17 cellular contexts compared by ENCODE assay signal in the genomic region with DNA sequence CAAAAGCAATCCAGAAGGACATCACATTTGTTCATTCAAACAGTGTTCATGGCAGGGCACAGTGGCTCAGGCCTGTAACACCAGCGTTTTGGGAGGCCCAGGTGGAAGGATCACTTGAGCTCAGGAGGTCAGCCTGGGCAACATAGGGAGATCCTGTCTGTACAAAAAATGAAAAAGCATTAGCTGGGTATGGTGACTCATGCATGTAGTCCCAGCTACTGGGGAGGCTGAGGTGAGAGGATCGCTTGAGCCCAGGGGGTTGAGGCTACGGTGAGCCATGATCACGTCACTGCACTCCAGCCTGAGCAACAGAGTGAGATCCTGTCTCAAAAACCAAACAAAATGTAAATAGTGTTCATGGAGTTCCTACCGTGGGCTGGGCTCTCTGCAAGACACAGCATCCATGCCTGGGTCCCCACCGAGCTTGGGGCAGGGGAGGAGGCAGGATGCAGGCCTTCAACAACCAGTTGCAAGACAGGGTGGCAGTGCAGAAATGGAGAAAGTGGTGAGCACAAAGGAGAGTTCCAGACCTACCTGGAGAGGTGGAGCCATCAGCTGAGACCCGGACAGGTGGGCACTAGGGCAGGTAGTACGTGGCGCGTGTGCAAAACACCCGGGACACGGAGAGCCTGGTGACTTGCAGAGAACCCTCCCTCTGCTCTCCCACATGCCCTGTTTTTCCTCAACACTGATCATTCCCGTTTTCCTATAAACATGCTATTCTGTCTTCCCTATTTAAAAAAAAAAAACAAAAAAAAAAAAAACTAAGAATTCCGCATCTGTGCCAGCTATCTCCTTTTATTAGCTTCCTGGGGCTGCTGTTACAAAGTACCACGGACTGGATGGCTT.
A peak's percentile ranks its signal among the peaks of the same experiment; 100 is the strongest.
DNase-seq lines count a peak whose midpoint lies in the region; ATAC-seq, FAIRE-seq and TF ChIP-seq lines count a peak whose summit lies in the region.
"Had no signal": no experiment of that assay in that cellular context is flagged by ENCODE, and none has a peak within 500 bp of the region (broad histone marks: within the 10 kb centered on the region; RNA-seq: fewer than 3 reads in every experiment).

No MANE protein-coding gene starts in this region.

- H3K4me3 Mint-ChIP-seq in mesothelial cell of epicardium = no peak overlapping the region

- BruUV-seq in K562 (replicated peaks; lab: Mats Ljungman, UMichigan) = no TSS peak

- no peaks in the 10 kb centered on the region for H3K27me3 Mint-ChIP-seq in mesothelial cell of epicardium (ENCODE audit: low read depth)

- H3K9me1 ChIP-seq in K562 (ENCODE audit: control insufficient read depth, insufficient read depth, low read length) = no peaks in the 10 kb centered on the region

- peaks cover 20% of the 10 kb centered on the region for H3K4me1 Mint-ChIP-seq in mesothelial cell of epicardium

- FAIRE-seq in A549 (lab: Jason Lieb, UNC) (no peak), K562 (lab: Jason Lieb, UNC) (no peak)
- FAIRE-seq: GM12891, pancreas had no signal

- H3K9me3 ChIP-seq in A549 (no peaks in the 10 kb centered on the region), K562 (replicated peaks; ENCODE audit: control insufficient read depth, insufficient read depth, low read depth, low read length) (no peaks in the 10 kb centered on the region), osteoblast (ENCODE audit: low read depth, low read length) (no peaks in the 10 kb centered on the region)
- H3K9me3 ChIP-seq: BLaER1 treated with 17β-estradiol and CSF1 and Interleukin-3, amounts not matched to agents 10 nM and 100 nM; pancreas had no signal

- H3K79me2 ChIP-seq in K562 (ENCODE audit: control insufficient read depth, insufficient read depth, low read length) = no peaks in the 10 kb centered on the region
- no peaks in the 10 kb centered on the region for H3K79me2 ChIP-seq in osteoblast (ENCODE audit: insufficient read depth, low read length)

- H3K27me3 ChIP-seq in K562 (ENCODE audit: control insufficient read depth in 2 of 2, insufficient read depth in 2 of 2, low read length in 2 of 2) (no peaks in the 10 kb centered on the region), osteoblast (ENCODE audit: insufficient read depth, low read length) (no peaks in the 10 kb centered on the region)
- H3K27me3 ChIP-seq: BLaER1 treated with 17β-estradiol and CSF1 and Interleukin-3, amounts not matched to agents 10 nM and 100 nM; pancreas had no signal

- ATAC-seq in A549 (no peak), K562 (no peak)
- ATAC-seq: pancreas had no signal

- no peaks in the 10 kb centered on the region for H3K9me3 Mint-ChIP-seq in mesothelial cell of epicardium

- TF ChIP-seq EP300 in A549 (IDR thresholded peaks at IDR 0.05) = no peak
- no peak for TF ChIP-seq EP300 in K562 (IDR thresholded peaks at IDR 0.05; ENCODE audit: low read length)

- peaks cover 27% of the 10 kb centered on the region for H3K4me1 ChIP-seq in A549
- H3K4me1 ChIP-seq in K562 (replicated peaks in 1 of 2; ENCODE audit: control insufficient read depth in 2 of 2, insufficient read depth in 2 of 2, low read length in 2 of 2) = peaks cover 8 to 19% of the 10 kb centered on the region in 2 experiments; a peak in 4 of 5 replicates
- peaks cover 33% of the 10 kb centered on the region for H3K4me1 ChIP-seq in osteoblast (ENCODE audit: insufficient read depth, low read length)

- no peaks in the 10 kb centered on the region for H3K36me3 Mint-ChIP-seq in mesothelial cell of epicardium

- no peak overlapping the region for H3K4me2 ChIP-seq in A549
- H3K4me2 ChIP-seq in K562 (ENCODE audit: insufficient read depth, low read length) = no peak overlapping the region
- H3K4me2 ChIP-seq in osteoblast (ENCODE audit: insufficient read depth, low read length) = no peak overlapping the region

- WGBS in A549 (ENCODE audit: missing lambda C conversion rate) = 89% methylated on average over 15 of the region's 15 CpGs
- WGBS in K562 (ENCODE audit: insufficient coverage, low coverage, missing lambda C conversion rate) = 56% methylated on average over 15 of the region's 15 CpGs

- H3K27ac ChIP-seq in A549 = peak overlapping the region; percentile 60 to 78; a peak in 5 of 6 replicates
- no peak overlapping the region for H3K27ac ChIP-seq in K562 (ENCODE audit: extremely low read depth, low read depth, low read length)
- peak overlapping the region; percentile 97 for H3K27ac ChIP-seq in osteoblast (ENCODE audit: low read depth, low read length)

- CTCF ChIA-PET in A549 (lab: Yijun Ruan, JAX) = interaction anchor here (0.9 to 1.6 kb wide), 6 partner anchors 11 to 503 kb away, joined by 3 to 5 read pairs (median 4); no protein-coding TSS in a partner anchor
- CTCF ChIA-PET in K562 (lab: Yijun Ruan, JAX; ENCODE audit: low intra/inter-chr PET ratio) = no interaction called here

- H2AFZ ChIP-seq in K562 (ENCODE audit: low read depth, low read length) (no peak overlapping the region), osteoblast (ENCODE audit: low read length) (peak overlapping the region; percentile 5)

- TF ChIP-seq POLR2A in A549 (IDR thresholded peaks at IDR 0.05; ENCODE audit: low read length) (no peak), K562 (conservative IDR thresholded peaks at IDR 0.05) (no peak)

- POLR2A ChIA-PET in A549 (lab: Yijun Ruan, JAX) (interaction anchor here (0.6 kb wide), 1 partner anchor 380 kb away, joined by 3 read pairs; a partner anchor contains a TSS), K562 (lab: Yijun Ruan, JAX) (interaction anchor here (1.4 to 2.1 kb wide), 2 partner anchors 14 to 26 kb away, joined by 3 to 8 read pairs; no protein-coding TSS in a partner anchor)

- intact Hi-C loops in K562 (cut with micrococcal nuclease) = no loop called here

- H3K36me3 ChIP-seq in K562 (ENCODE audit: control insufficient read depth, insufficient read depth, low read length) (no peaks in the 10 kb centered on the region), osteoblast (ENCODE audit: insufficient read depth, low read length) (no peaks in the 10 kb centered on the region)
- H3K36me3 ChIP-seq: BLaER1 treated with 17β-estradiol and CSF1 and Interleukin-3, amounts not matched to agents 10 nM and 100 nM; pancreas had no signal

- no peak overlapping the region for H3K27ac Mint-ChIP-seq in mesothelial cell of epicardium

- H4K20me1 ChIP-seq in K562 (replicated peaks; ENCODE audit: control insufficient read depth, insufficient read depth, low read length) = no peaks in the 10 kb centered on the region
- no peaks in the 10 kb centered on the region for H4K20me1 ChIP-seq in osteoblast (ENCODE audit: insufficient read depth, low read length)
- H4K20me1 ChIP-seq: BLaER1 treated with 17β-estradiol and CSF1 and Interleukin-3, amounts not matched to agents 10 nM and 100 nM had no signal

- no peak for TF ChIP-seq CTCF in A549 (IDR thresholded peaks at IDR 0.05)
- no peak for TF ChIP-seq CTCF in K562 (IDR thresholded peaks at IDR 0.05 in 2 of 3, conservative IDR thresholded peaks at IDR 0.05 in 1 of 3; ENCODE audit: insufficient read depth in 2 of 3, low read depth in 1 of 3, low read length in 3 of 3)
- TF ChIP-seq CTCF in osteoblast (IDR thresholded peaks at IDR 0.05; ENCODE audit: extremely low read depth, low read depth, low read length) = no peak
- no peak for TF ChIP-seq CTCF in mesothelial cell of epicardium (IDR thresholded peaks at IDR 0.05; ENCODE audit: unreplicated experiment)

- in situ Hi-C loops in K562 (cut with MboI) = no loop called here

- no peak overlapping the region for H3K4me3 ChIP-seq in A549
- no peak overlapping the region for H3K4me3 ChIP-seq in K562
- H3K4me3 ChIP-seq in osteoblast (ENCODE audit: insufficient read depth, low read length) = no peak overlapping the region
- H3K4me3 ChIP-seq: BLaER1 treated with 17β-estradiol and CSF1 and Interleukin-3, amounts not matched to agents 10 nM and 100 nM; lung; pancreas had no signal

- TF ChIP-seq RAD21 in A549 (conservative IDR thresholded peaks at IDR 0.05 in 1 of 2, IDR thresholded peaks at IDR 0.05 in 1 of 2) (no peak), K562 (CRISPR knock-in tag; conservative IDR thresholded peaks at IDR 0.05 in 1 of 2, IDR thresholded peaks at IDR 0.05 in 1 of 2) (no peak)

- DNase-seq in A549 (ENCODE audit: low read depth in 1 of 2, low spot score in 1 of 2) = no peak
- DNase-seq in ELR (ENCODE audit: low read depth) = peak; percentile 42
- no peak for DNase-seq in K562 (ENCODE audit: extremely low read depth in 1 of 4, low spot score in 3 of 4)
- DNase-seq in osteoblast (ENCODE audit: insufficient read length, low spot score, missing footprints) = no peak
- DNase-seq in mesothelial cell of epicardium (ENCODE audit: low spot score in 2 of 2, unreplicated experiment in 2 of 2) = no peak
- no peak for DNase-seq in NCI-H524 treated with DMSO at 0.1 percent for 48 hours (lab: John Stamatoyannopoulos, UW)
- no peak for DNase-seq in GM19240 (ENCODE audit: insufficient read length, low spot score)
- DNase-seq in NCI-H128 (lab: John Stamatoyannopoulos, UW; ENCODE audit: unreplicated experiment) = no peak
- DNase-seq: DND-41, KG1, NCI-H146, NCI-H526, pancreas, RPMI8226 had no signal

- 0 out of 4 replicates have a peak overlapping the region, but pooled peaks of 1 of the 2 experiments have one; percentile 4 for H3K9ac ChIP-seq in K562 (ENCODE audit: insufficient read depth in 1 of 2, low read depth in 2 of 2, low read length in 2 of 2)
- H3K9ac ChIP-seq: BLaER1 treated with 17β-estradiol and CSF1 and Interleukin-3, amounts not matched to agents 10 nM and 100 nM had no signal

TF ChIP-seq in A549, 52 proteins besides CTCF, POLR2A, EP300 and RAD21 (continues in another document):
- TF ChIP-seq NR3C1 (IDR thresholded peaks at IDR 0.05) (no peak), ZSCAN20 (CRISPR knock-in tag; IDR thresholded peaks at IDR 0.05) (no peak)

TF ChIP-seq in K562, 482 proteins besides CTCF, POLR2A, EP300 and RAD21 (continues in another document):
- TF ChIP-seq MCM5 (IDR thresholded peaks at IDR 0.05; ENCODE audit: low read depth) = no peak
